In the genomic region with DNA sequence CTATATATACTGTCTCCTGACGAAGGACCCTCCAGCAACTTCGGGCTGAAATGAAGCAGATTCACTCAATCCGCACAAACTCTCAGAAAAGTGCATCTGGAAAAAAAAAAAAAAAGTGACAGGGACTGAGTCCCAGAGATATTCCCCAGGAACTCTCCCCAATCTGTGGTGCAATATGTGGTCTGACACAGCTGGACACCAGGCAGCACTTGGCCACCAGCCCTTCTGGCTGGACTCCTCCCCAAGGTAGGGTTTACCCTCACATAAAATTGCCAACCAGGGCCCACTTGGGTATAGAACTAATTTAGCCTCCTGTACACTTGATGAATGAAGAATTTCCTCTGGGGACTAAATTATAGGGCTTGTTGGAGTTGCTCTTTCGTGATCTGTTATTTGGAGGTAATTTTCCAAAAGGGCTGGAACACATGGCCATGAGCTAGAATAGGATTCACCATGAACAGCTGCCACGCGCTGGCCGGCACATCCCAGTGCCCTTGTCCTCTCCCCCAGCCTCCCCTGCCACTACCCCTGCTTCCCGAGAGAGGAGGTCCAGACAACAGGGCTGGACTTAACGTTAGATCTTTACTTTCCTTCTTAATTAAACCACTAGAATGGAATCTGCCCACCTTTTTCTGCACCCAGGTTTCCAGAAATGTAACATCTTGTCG, we compare ENCODE assay signal across 20 cellular contexts.
DNase-seq lines count a peak whose midpoint lies in the region; ATAC-seq and TF ChIP-seq lines count a peak whose summit lies in the region.
"Had no signal": no experiment of that assay in that cellular context is flagged by ENCODE, and none has a peak within 500 bp of the region (broad histone marks: within the 10 kb centered on the region; RNA-seq: fewer than 3 reads in every experiment).

No MANE protein-coding gene starts in this region.

- peaks cover 23% of the 10 kb centered on the region for H3F3A ChIP-seq in neural progenitor cell (ENCODE audit: low read depth)
- no peaks in the 10 kb centered on the region for H3F3A ChIP-seq in GM23338 (replicated peaks; ENCODE audit: low read depth)

- H3K27ac ChIP-seq in neural progenitor cell (peak overlapping the region; percentile 72), coronary artery (no peak overlapping the region), GM23338 (ENCODE audit: low read depth) (no peak overlapping the region)
- H3K27ac ChIP-seq in CD8-positive, alpha-beta T cell (ENCODE audit: low read depth, low read length) = no peak overlapping the region
- H3K27ac ChIP-seq: HL-60 had no signal

- peaks cover 9% of the 10 kb centered on the region for H3K9me2 ChIP-seq in GM23338 (ENCODE audit: insufficient read depth)

- peak overlapping the region; percentile 14 for H3K4me3 ChIP-seq in neural progenitor cell
- no peak overlapping the region for H3K4me3 ChIP-seq in CD8-positive, alpha-beta T cell (ENCODE audit: low read depth, low read length)
- no peak overlapping the region for H3K4me3 ChIP-seq in coronary artery
- no peak overlapping the region for H3K4me3 ChIP-seq in GM23338
- H3K4me3 ChIP-seq: GM12878, K562 had no signal

- H3K36me3 Mint-ChIP-seq in glutamatergic neuron (ENCODE audit: unreplicated experiment) = no peaks in the 10 kb centered on the region
- H3K36me3 Mint-ChIP-seq in neural progenitor cell = no peaks in the 10 kb centered on the region
- no peaks in the 10 kb centered on the region for H3K36me3 Mint-ChIP-seq in CD8-positive, alpha-beta T cell
- no peaks in the 10 kb centered on the region for H3K36me3 Mint-ChIP-seq in GM23338 (ENCODE audit: low read depth)
- H3K36me3 Mint-ChIP-seq: CD4-positive, alpha-beta memory T cell had no signal

- H3K9ac ChIP-seq in neural progenitor cell = no peak overlapping the region

- no peaks in the 10 kb centered on the region for H3K9me3 Mint-ChIP-seq in glutamatergic neuron (ENCODE audit: unreplicated experiment)
- no peaks in the 10 kb centered on the region for H3K9me3 Mint-ChIP-seq in neural progenitor cell
- peaks cover 7% of the 10 kb centered on the region for H3K9me3 Mint-ChIP-seq in CD8-positive, alpha-beta T cell
- no peaks in the 10 kb centered on the region for H3K9me3 Mint-ChIP-seq in GM23338

- H3K4me2 ChIP-seq in neural progenitor cell (peak overlapping the region; percentile 61), GM23338 (no peak overlapping the region)

- H2AFZ ChIP-seq in neural progenitor cell (replicated peaks) (no peak overlapping the region), GM23338 (no peak overlapping the region)

- H3K27me3 Mint-ChIP-seq in glutamatergic neuron (ENCODE audit: unreplicated experiment) (peaks cover 2% of the 10 kb centered on the region), neural progenitor cell (ENCODE audit: insufficient read depth, low read depth) (no peaks in the 10 kb centered on the region), GM23338 (ENCODE audit: insufficient read depth, low read depth, poor library complexity) (no peaks in the 10 kb centered on the region)
- H3K27me3 Mint-ChIP-seq in CD8-positive, alpha-beta T cell (ENCODE audit: low read depth) = no peaks in the 10 kb centered on the region
- H3K27me3 Mint-ChIP-seq: CD4-positive, alpha-beta memory T cell had no signal

- POLR2A ChIA-PET in CD8-positive, alpha-beta T cell (lab: Charles Lee) = interaction anchor here (0.6 kb wide), 1 partner anchor 110 kb away, joined by 3 read pairs; no protein-coding TSS in a partner anchor

- no peak for ATAC-seq in CD8-positive, alpha-beta T cell
- ATAC-seq in GM23338 = no peak
- ATAC-seq: GM12878, K562 had no signal

- H3K27ac Mint-ChIP-seq in glutamatergic neuron (ENCODE audit: unreplicated experiment) = peak overlapping the region; percentile 75
- H3K27ac Mint-ChIP-seq in neural progenitor cell = peak overlapping the region; percentile 30
- no peak overlapping the region for H3K27ac Mint-ChIP-seq in CD8-positive, alpha-beta T cell
- H3K27ac Mint-ChIP-seq in GM23338 = no peak overlapping the region
- H3K27ac Mint-ChIP-seq: CD4-positive, alpha-beta memory T cell had no signal

- H3K36me3 ChIP-seq in neural progenitor cell = no peaks in the 10 kb centered on the region
- H3K36me3 ChIP-seq in CD8-positive, alpha-beta T cell (ENCODE audit: insufficient read depth, low read length) = no peaks in the 10 kb centered on the region
- no peaks in the 10 kb centered on the region for H3K36me3 ChIP-seq in GM23338 (ENCODE audit: insufficient read depth)
- H3K36me3 ChIP-seq: BE2C had no signal

- DNase-seq in NCI-H1417 (lab: John Stamatoyannopoulos, UW) (peak in 2 of 3 experiments; percentile 17 to 67), NCI-H1417 treated with DMSO at 0.1 percent for 48 hours (lab: John Stamatoyannopoulos, UW) (no peak), NCI-H146 treated with DMSO at 0.1 percent for 48 hours (lab: John Stamatoyannopoulos, UW; ENCODE audit: unreplicated experiment) (peak; percentile 16), glutamatergic neuron (peak; percentile 26), neural progenitor cell (ENCODE audit: low spot score) (no peak), coronary artery (ENCODE audit: low spot score) (no peak), GM23338 (ENCODE audit: low spot score) (no peak)
- no peak for DNase-seq in CD8-positive, alpha-beta T cell
- DNase-seq: 8988T; BE2C; CD4-positive, alpha-beta memory T cell; GDM1; HCEC 1CT; MV-4-11; NCI-H187 treated with DMSO at 0.1 percent for 48 hours; NCI-H524; OCI-M1 had no signal

- H3K27me3 ChIP-seq in neural progenitor cell (no peaks in the 10 kb centered on the region), GM23338 (ENCODE audit: insufficient read depth) (no peaks in the 10 kb centered on the region)
- H3K27me3 ChIP-seq in CD8-positive, alpha-beta T cell (ENCODE audit: insufficient read depth, low read length) = no peaks in the 10 kb centered on the region
- H3K27me3 ChIP-seq: BE2C had no signal

- H3K9me3 ChIP-seq in neural progenitor cell (ENCODE audit: low read depth) = no peaks in the 10 kb centered on the region
- H3K9me3 ChIP-seq in CD8-positive, alpha-beta T cell (ENCODE audit: low read length) = no peaks in the 10 kb centered on the region
- H3K9me3 ChIP-seq: BE2C had no signal

- H3K79me2 ChIP-seq in neural progenitor cell (ENCODE audit: low read depth) (no peaks in the 10 kb centered on the region), GM23338 (replicated peaks; ENCODE audit: insufficient read depth) (no peaks in the 10 kb centered on the region)

- CTCF ChIA-PET in CD8-positive, alpha-beta T cell (lab: Charles Lee) = interaction anchor here (0.6 kb wide), 1 partner anchor 1613 kb away, joined by 3 read pairs; no protein-coding TSS in a partner anchor

- intact Hi-C loops in CD8-positive, alpha-beta T cell (cut with DNase I, micrococcal nuclease) = no loop called here

- H4K20me1 ChIP-seq in neural progenitor cell (ENCODE audit: low read depth) (no peaks in the 10 kb centered on the region), GM23338 (replicated peaks; ENCODE audit: insufficient read depth) (no peaks in the 10 kb centered on the region)

- H3K4me1 ChIP-seq in neural progenitor cell = peaks cover 49% of the 10 kb centered on the region
- no peaks in the 10 kb centered on the region for H3K4me1 ChIP-seq in CD8-positive, alpha-beta T cell (ENCODE audit: insufficient read depth, low read length)
- H3K4me1 ChIP-seq in GM23338 (ENCODE audit: insufficient read depth) = no peaks in the 10 kb centered on the region
- H3K4me1 ChIP-seq: BE2C had no signal

- no peak overlapping the region for H3K4me3 Mint-ChIP-seq in glutamatergic neuron (ENCODE audit: unreplicated experiment)
- H3K4me3 Mint-ChIP-seq in neural progenitor cell = no peak overlapping the region
- no peak overlapping the region for H3K4me3 Mint-ChIP-seq in CD8-positive, alpha-beta T cell
- no peak overlapping the region for H3K4me3 Mint-ChIP-seq in GM23338
- H3K4me3 Mint-ChIP-seq: CD4-positive, alpha-beta memory T cell had no signal

- H3K4me1 Mint-ChIP-seq in glutamatergic neuron (ENCODE audit: low read depth, unreplicated experiment) = peaks cover 7% of the 10 kb centered on the region
- peaks cover 25% of the 10 kb centered on the region for H3K4me1 Mint-ChIP-seq in neural progenitor cell
- H3K4me1 Mint-ChIP-seq in CD8-positive, alpha-beta T cell (ENCODE audit: low read depth) = no peaks in the 10 kb centered on the region
- no peaks in the 10 kb centered on the region for H3K4me1 Mint-ChIP-seq in GM23338
- H3K4me1 Mint-ChIP-seq: CD4-positive, alpha-beta memory T cell had no signal

- no peak for TF ChIP-seq CTCF in glutamatergic neuron (IDR thresholded peaks at IDR 0.05; ENCODE audit: partially characterized antibody, unreplicated experiment)
- TF ChIP-seq CTCF in neural progenitor cell (IDR thresholded peaks at IDR 0.05) = no peak
- TF ChIP-seq CTCF in CD8-positive, alpha-beta T cell (IDR thresholded peaks at IDR 0.05) = no peak
- no peak for TF ChIP-seq CTCF in coronary artery (IDR thresholded peaks at IDR 0.05)
- TF ChIP-seq CTCF in GM23338 (conservative IDR thresholded peaks at IDR 0.05; ENCODE audit: low read depth in 2 of 2) = no peak

TF ChIP-seq in GM23338, 12 proteins besides CTCF, POLR2A, EP300 and RAD21 (continues in another document):
- no peak for TF ChIP-seq POLR2AphosphoS5 (IDR thresholded peaks at IDR 0.05; ENCODE audit: low read depth)
- TF ChIP-seq, protein P1, sequence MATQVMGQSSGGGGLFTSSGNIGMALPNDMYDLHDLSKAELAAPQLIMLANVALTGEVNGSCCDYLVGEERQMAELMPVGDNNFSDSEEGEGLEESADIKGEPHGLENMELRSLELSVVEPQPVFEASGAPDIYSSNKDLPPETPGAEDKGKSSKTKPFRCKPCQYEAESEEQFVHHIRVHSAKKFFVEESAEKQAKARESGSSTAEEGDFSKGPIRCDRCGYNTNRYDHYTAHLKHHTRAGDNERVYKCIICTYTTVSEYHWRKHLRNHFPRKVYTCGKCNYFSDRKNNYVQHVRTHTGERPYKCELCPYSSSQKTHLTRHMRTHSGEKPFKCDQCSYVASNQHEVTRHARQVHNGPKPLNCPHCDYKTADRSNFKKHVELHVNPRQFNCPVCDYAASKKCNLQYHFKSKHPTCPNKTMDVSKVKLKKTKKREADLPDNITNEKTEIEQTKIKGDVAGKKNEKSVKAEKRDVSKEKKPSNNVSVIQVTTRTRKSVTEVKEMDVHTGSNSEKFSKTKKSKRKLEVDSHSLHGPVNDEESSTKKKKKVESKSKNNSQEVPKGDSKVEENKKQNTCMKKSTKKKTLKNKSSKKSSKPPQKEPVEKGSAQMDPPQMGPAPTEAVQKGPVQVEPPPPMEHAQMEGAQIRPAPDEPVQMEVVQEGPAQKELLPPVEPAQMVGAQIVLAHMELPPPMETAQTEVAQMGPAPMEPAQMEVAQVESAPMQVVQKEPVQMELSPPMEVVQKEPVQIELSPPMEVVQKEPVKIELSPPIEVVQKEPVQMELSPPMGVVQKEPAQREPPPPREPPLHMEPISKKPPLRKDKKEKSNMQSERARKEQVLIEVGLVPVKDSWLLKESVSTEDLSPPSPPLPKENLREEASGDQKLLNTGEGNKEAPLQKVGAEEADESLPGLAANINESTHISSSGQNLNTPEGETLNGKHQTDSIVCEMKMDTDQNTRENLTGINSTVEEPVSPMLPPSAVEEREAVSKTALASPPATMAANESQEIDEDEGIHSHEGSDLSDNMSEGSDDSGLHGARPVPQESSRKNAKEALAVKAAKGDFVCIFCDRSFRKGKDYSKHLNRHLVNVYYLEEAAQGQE (IDR thresholded peaks at IDR 0.05; ENCODE audit: unreplicated experiment) = no peak
- TF ChIP-seq STAT1 (IDR thresholded peaks at IDR 0.05; ENCODE audit: unreplicated experiment) = no peak
- TF ChIP-seq EZH2phosphoT487 (IDR thresholded peaks at IDR 0.05; ENCODE audit: unreplicated experiment) = no peak

Comparison
In these comparisons a context has a peak if more than half of its experiments do, and no peak if none do; other contexts are left out.
1. DNase-seq: peak in NCI-H1417 (2 of 3), NCI-H146 treated with DMSO at 0.1 percent for 48 hours (single experiment) and glutamatergic neuron (single experiment); none in NCI-H1417 treated with DMSO at 0.1 percent for 48 hours (single experiment), neural progenitor cell (single experiment), CD8-positive, alpha-beta T cell (0 of 7), coronary artery (single experiment) and GM23338 (single experiment).
2. H3K27ac Mint-ChIP-seq: peak in glutamatergic neuron (single experiment) and neural progenitor cell (single experiment); none in CD8-positive, alpha-beta T cell (single experiment) and GM23338 (single experiment).